1 cellular context compared by ENCODE assay signal in genomic region chr1:36386262-36387140, GRCh38.
TF ChIP-seq lines count a peak whose summit lies in the region.

No MANE protein-coding gene starts in this region.

TF ChIP-seq in K562, 482 proteins besides CTCF, POLR2A, EP300 and RAD21 (continued from another document and continues in another):
- no peak for TF ChIP-seq TRIM25 (IDR thresholded peaks at IDR 0.05; ENCODE audit: borderline replicate concordance)
- peak; percentile 24; the same call in 1 of the 2 replicates for TF ChIP-seq SNIP1 (IDR thresholded peaks at IDR 0.05; ENCODE audit: low read depth)
- peak; percentile 54 for TF ChIP-seq SAP30 (IDR thresholded peaks at IDR 0.05; ENCODE audit: borderline replicate concordance, insufficient read depth, low read depth, low read length, poor library complexity, severe bottlenecking)
- TF ChIP-seq, protein P1, sequence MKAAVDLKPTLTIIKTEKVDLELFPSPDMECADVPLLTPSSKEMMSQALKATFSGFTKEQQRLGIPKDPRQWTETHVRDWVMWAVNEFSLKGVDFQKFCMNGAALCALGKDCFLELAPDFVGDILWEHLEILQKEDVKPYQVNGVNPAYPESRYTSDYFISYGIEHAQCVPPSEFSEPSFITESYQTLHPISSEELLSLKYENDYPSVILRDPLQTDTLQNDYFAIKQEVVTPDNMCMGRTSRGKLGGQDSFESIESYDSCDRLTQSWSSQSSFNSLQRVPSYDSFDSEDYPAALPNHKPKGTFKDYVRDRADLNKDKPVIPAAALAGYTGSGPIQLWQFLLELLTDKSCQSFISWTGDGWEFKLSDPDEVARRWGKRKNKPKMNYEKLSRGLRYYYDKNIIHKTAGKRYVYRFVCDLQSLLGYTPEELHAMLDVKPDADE (conservative IDR thresholded peaks at IDR 0.05; ENCODE audit: control insufficient read depth, low read depth, low read length): peak; percentile 68
- TF ChIP-seq POLR2AphosphoS5 (IDR thresholded peaks at IDR 0.05; ENCODE audit: control insufficient read depth, insufficient read depth, low read depth, low read length): peak; percentile 90; the same call in 1 of the 2 replicates
- TF ChIP-seq POLR3G (IDR thresholded peaks at IDR 0.05; ENCODE audit: extremely low read depth, insufficient read length, insufficient replicate concordance): no peak
- no peak for TF ChIP-seq PURB (CRISPR knock-in tag; IDR thresholded peaks at IDR 0.05; ENCODE audit: low read depth)
- no peak for TF ChIP-seq ZNF77 (CRISPR knock-in tag; IDR thresholded peaks at IDR 0.05)
- peak; percentile 93 for TF ChIP-seq SMAD1 (IDR thresholded peaks at IDR 0.05; ENCODE audit: low read depth, low read length, partially characterized antibody)
- TF ChIP-seq NFRKB (IDR thresholded peaks at IDR 0.05; ENCODE audit: low read depth): peak; percentile 99
- peak; percentile 21; the same call in 1 of the 2 replicates for TF ChIP-seq SREBF1 (IDR thresholded peaks at IDR 0.05; ENCODE audit: borderline replicate concordance, low read depth, low read length)
- TF ChIP-seq STAT5A (IDR thresholded peaks at IDR 0.05; ENCODE audit: borderline replicate concordance, low read length): peak; percentile 8; the same call in 1 of the 2 replicates
- TF ChIP-seq ETV1 (tag; conservative IDR thresholded peaks at IDR 0.05; ENCODE audit: low read depth): peak; percentile 49
- peak; percentile 85; the same call in 1 of the 2 replicates for TF ChIP-seq SMARCA5 (IDR thresholded peaks at IDR 0.05)
- peak; percentile 95 for TF ChIP-seq TBP (optimal IDR thresholded peaks at IDR 0.05; ENCODE audit: low read depth, low read length)
- TF ChIP-seq TRIM28 (IDR thresholded peaks at IDR 0.05): peak; percentile 83
- TF ChIP-seq THRAP3 (IDR thresholded peaks at IDR 0.05; ENCODE audit: borderline replicate concordance): no peak
- peak; percentile 79 for TF ChIP-seq MECOM (CRISPR knock-in tag; IDR thresholded peaks at IDR 0.05)
- peak in 1 of 2 experiments; percentile 86; a peak in 3 of 4 replicates for TF ChIP-seq TEAD1 (CRISPR knock-in tag; IDR thresholded peaks at IDR 0.05)
- peak; percentile 67; the same call in 1 of the 2 replicates for TF ChIP-seq ZNF354B (CRISPR knock-in tag; IDR thresholded peaks at IDR 0.05)
- peak; percentile 53 for TF ChIP-seq ZNF134 (CRISPR knock-in tag; conservative IDR thresholded peaks at IDR 0.05)
- peak; percentile 53 to 80 for TF ChIP-seq KDM1A (IDR thresholded peaks at IDR 0.05)
- peak; percentile 81 for TF ChIP-seq TARDBP (IDR thresholded peaks at IDR 0.05)
- peak; percentile 100 for TF ChIP-seq ATF3 (IDR thresholded peaks at IDR 0.05)
- peak; percentile 100 for TF ChIP-seq ATF3 (CRISPR knock-in tag; conservative IDR thresholded peaks at IDR 0.05)
- TF ChIP-seq ZMIZ1 (IDR thresholded peaks at IDR 0.05; ENCODE audit: low read depth in 2 of 2, low read length in 2 of 2): peak in 1 of 2 experiments; percentile 74; a peak in 2 of 4 replicates
- TF ChIP-seq, protein P2, sequence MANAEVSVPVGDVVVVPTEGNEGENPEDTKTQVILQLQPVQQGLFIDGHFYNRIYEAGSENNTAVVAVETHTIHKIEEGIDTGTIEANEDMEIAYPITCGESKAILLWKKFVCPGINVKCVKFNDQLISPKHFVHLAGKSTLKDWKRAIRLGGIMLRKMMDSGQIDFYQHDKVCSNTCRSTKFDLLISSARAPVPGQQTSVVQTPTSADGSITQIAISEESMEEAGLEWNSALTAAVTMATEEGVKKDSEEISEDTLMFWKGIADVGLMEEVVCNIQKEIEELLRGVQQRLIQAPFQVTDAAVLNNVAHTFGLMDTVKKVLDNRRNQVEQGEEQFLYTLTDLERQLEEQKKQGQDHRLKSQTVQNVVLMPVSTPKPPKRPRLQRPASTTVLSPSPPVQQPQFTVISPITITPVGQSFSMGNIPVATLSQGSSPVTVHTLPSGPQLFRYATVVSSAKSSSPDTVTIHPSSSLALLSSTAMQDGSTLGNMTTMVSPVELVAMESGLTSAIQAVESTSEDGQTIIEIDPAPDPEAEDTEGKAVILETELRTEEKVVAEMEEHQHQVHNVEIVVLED (CRISPR knock-in tag; IDR thresholded peaks at IDR 0.05): peak; percentile 46
- TF ChIP-seq GABPA (tag; conservative IDR thresholded peaks at IDR 0.05; ENCODE audit: low read depth): no peak; the same call in 1 of the 2 replicates
- TF ChIP-seq ZNF583 (CRISPR knock-in tag; IDR thresholded peaks at IDR 0.05): peak; percentile 95
- no peak for TF ChIP-seq EHMT2 (IDR thresholded peaks at IDR 0.05)
- TF ChIP-seq FOXP1 (CRISPR knock-in tag; IDR thresholded peaks at IDR 0.05): peak; percentile 70; the same call in 1 of the 2 replicates
- no peak for TF ChIP-seq RBM17 (IDR thresholded peaks at IDR 0.05; ENCODE audit: borderline replicate concordance, low read depth, low read length)
- peak; percentile 89; the same call in 1 of the 2 replicates for TF ChIP-seq ZNF197 (CRISPR knock-in tag; IDR thresholded peaks at IDR 0.05; ENCODE audit: low read depth)
- TF ChIP-seq, protein P3, sequence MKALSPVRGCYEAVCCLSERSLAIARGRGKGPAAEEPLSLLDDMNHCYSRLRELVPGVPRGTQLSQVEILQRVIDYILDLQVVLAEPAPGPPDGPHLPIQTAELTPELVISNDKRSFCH (CRISPR knock-in tag; IDR thresholded peaks at IDR 0.05): no peak; the same call in 1 of the 2 replicates
- TF ChIP-seq, protein P3 (tag; IDR thresholded peaks at IDR 0.05): peak; percentile 98
- TF ChIP-seq POLR2G (IDR thresholded peaks at IDR 0.05; ENCODE audit: low read depth, low read length): peak; percentile 86
- peak; percentile 78 for TF ChIP-seq TCFL5 (CRISPR knock-in tag; conservative IDR thresholded peaks at IDR 0.05)
- peak; percentile 59 for TF ChIP-seq CBX1 (IDR thresholded peaks at IDR 0.05; ENCODE audit: low read depth)
- TF ChIP-seq XRCC5 (IDR thresholded peaks at IDR 0.05; ENCODE audit: low read depth, low read length): peak; percentile 66; the same call in 1 of the 2 replicates
- TF ChIP-seq, protein P4, sequence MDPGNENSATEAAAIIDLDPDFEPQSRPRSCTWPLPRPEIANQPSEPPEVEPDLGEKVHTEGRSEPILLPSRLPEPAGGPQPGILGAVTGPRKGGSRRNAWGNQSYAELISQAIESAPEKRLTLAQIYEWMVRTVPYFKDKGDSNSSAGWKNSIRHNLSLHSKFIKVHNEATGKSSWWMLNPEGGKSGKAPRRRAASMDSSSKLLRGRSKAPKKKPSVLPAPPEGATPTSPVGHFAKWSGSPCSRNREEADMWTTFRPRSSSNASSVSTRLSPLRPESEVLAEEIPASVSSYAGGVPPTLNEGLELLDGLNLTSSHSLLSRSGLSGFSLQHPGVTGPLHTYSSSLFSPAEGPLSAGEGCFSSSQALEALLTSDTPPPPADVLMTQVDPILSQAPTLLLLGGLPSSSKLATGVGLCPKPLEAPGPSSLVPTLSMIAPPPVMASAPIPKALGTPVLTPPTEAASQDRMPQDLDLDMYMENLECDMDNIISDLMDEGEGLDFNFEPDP (CRISPR knock-in tag; IDR thresholded peaks at IDR 0.05): 0 out of 2 replicates have a peak, but pooled peaks have one; percentile 19
- peak; percentile 60 for TF ChIP-seq ZFP91 (CRISPR knock-in tag; IDR thresholded peaks at IDR 0.05)
- peak; percentile 95 for TF ChIP-seq HDAC2 (IDR thresholded peaks at IDR 0.05)
- TF ChIP-seq, protein P5, sequence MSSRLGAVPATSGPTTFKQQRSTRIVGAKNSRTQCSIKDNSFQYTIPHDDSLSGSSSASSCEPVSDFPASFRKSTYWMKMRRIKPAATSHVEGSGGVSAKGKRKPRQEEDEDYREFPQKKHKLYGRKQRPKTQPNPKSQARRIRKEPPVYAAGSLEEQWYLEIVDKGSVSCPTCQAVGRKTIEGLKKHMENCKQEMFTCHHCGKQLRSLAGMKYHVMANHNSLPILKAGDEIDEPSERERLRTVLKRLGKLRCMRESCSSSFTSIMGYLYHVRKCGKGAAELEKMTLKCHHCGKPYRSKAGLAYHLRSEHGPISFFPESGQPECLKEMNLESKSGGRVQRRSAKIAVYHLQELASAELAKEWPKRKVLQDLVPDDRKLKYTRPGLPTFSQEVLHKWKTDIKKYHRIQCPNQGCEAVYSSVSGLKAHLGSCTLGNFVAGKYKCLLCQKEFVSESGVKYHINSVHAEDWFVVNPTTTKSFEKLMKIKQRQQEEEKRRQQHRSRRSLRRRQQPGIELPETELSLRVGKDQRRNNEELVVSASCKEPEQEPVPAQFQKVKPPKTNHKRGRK (tag; IDR thresholded peaks at IDR 0.05): no peak
- peak; percentile 91 for TF ChIP-seq SIRT6 (IDR thresholded peaks at IDR 0.05; ENCODE audit: low read depth, low read length)
- no peak for TF ChIP-seq ZNF174 (CRISPR knock-in tag; IDR thresholded peaks at IDR 0.05)
- TF ChIP-seq RBM15 (IDR thresholded peaks at IDR 0.05; ENCODE audit: insufficient read depth, low read length): no peak
- no peak for TF ChIP-seq SMAD2 (IDR thresholded peaks at IDR 0.05; ENCODE audit: low read depth, low read length)
- peak; percentile 76 for TF ChIP-seq MEF2D (tag; conservative IDR thresholded peaks at IDR 0.05; ENCODE audit: low read depth)
- peak; percentile 39; the same call in 1 of the 2 replicates for TF ChIP-seq FOXM1 (IDR thresholded peaks at IDR 0.05; ENCODE audit: low read depth)
- peak; percentile 87; the same call in 1 of the 2 replicates for TF ChIP-seq FOXM1 (CRISPR knock-in tag; IDR thresholded peaks at IDR 0.05; ENCODE audit: low read depth)
- TF ChIP-seq CXXC5 (CRISPR knock-in tag; IDR thresholded peaks at IDR 0.05): peak; percentile 87
- TF ChIP-seq EP400 (IDR thresholded peaks at IDR 0.05): peak; percentile 100
- peak; percentile 40; the same call in 1 of the 2 replicates for TF ChIP-seq MTA2 (IDR thresholded peaks at IDR 0.05; ENCODE audit: low read depth)
- no peak for TF ChIP-seq SMC3 (conservative IDR thresholded peaks at IDR 0.05; ENCODE audit: insufficient read depth, low read depth, low read length)
- TF ChIP-seq FOXJ3 (CRISPR knock-in tag; IDR thresholded peaks at IDR 0.05): no peak
- TF ChIP-seq NFXL1 (CRISPR knock-in tag; IDR thresholded peaks at IDR 0.05): 0 out of 2 replicates have a peak, but pooled peaks have one; percentile 48
- TF ChIP-seq THAP7 (CRISPR knock-in tag; IDR thresholded peaks at IDR 0.05): peak; percentile 40
- TF ChIP-seq ERF (CRISPR knock-in tag; IDR thresholded peaks at IDR 0.05): peak; percentile 96
